In genomic region chr7:100983451-100984187, GRCh38 we compare ENCODE assay signal across 17 cellular contexts. TPM values are rescaled to one million over a fixed set of nuclear protein-coding genes. Genes with fewer than 3 reads are reported as not detected.
DNase-seq lines count a peak whose midpoint lies in the region; ATAC-seq, FAIRE-seq and TF ChIP-seq lines count a peak whose summit lies in the region.
"Had no signal": no experiment of that assay in that cellular context is flagged by ENCODE, and none has a peak within 500 bp of the region (broad histone marks: within the 10 kb centered on the region; RNA-seq: fewer than 3 reads in every experiment).

No MANE protein-coding gene starts in this region.

- peaks cover 29% of the 10 kb centered on the region for H3K4me1 ChIP-seq in A549
- H3K4me1 ChIP-seq in mesenchymal stem cell (ENCODE audit: control insufficient read depth, insufficient read depth, low read depth, low read length) = no peaks in the 10 kb centered on the region
- H3K4me1 ChIP-seq in naive thymus-derived CD4-positive, alpha-beta T cell (ENCODE audit: control insufficient read depth in 2 of 2, insufficient read depth in 2 of 2, low read length in 2 of 2) = no peaks in the 10 kb centered on the region
- H3K4me1 ChIP-seq: right atrium auricular region, tibial nerve had no signal

- peak overlapping the region; percentile 42 for H3K9ac ChIP-seq in mesenchymal stem cell (ENCODE audit: low read length)

- H3K27ac ChIP-seq in A549 (peak overlapping the region; percentile 59 to 61; a peak in 5 of 6 replicates), mesenchymal stem cell (ENCODE audit: low read length, poor library complexity, severe bottlenecking) (no peak overlapping the region)
- no peak overlapping the region for H3K27ac ChIP-seq in naive thymus-derived CD4-positive, alpha-beta T cell (ENCODE audit: low read depth, low read length)
- H3K27ac ChIP-seq: right atrium auricular region, tibial nerve had no signal

- POLR2A ChIA-PET in A549 (lab: Yijun Ruan, JAX) = no interaction called here
- POLR2A ChIA-PET in naive thymus-derived CD4-positive, alpha-beta T cell (lab: Charles Lee) = no interaction called here

- 12% methylated on average over 8 of the region's 8 CpGs for WGBS in A549 (ENCODE audit: missing lambda C conversion rate)
- WGBS in mesenchymal stem cell = 71% methylated on average over 8 of the region's 8 CpGs

- no peak for TF ChIP-seq CTCF in A549 (IDR thresholded peaks at IDR 0.05)
- TF ChIP-seq CTCF in choroid plexus epithelial cell (conservative IDR thresholded peaks at IDR 0.05; ENCODE audit: low read depth, low read length) = no peak

- intact Hi-C loops in naive thymus-derived CD4-positive, alpha-beta T cell (cut with micrococcal nuclease) = no loop called here

- no peak overlapping the region for H2AFZ ChIP-seq in mesenchymal stem cell (ENCODE audit: low read depth, low read length)

- 0 out of 5 replicates have a peak, but pooled peaks of 1 of the 2 experiments have one; percentile 33 for TF ChIP-seq EP300 in A549 (IDR thresholded peaks at IDR 0.05)

- TF ChIP-seq RAD21 in A549 (conservative IDR thresholded peaks at IDR 0.05 in 1 of 2, IDR thresholded peaks at IDR 0.05 in 1 of 2) = no peak

- no peak overlapping the region for H3K23ac ChIP-seq in mesenchymal stem cell (ENCODE audit: low read length in 2 of 2)

- ATAC-seq in A549 = peak; percentile 94 to 95
- no peak for ATAC-seq in naive thymus-derived CD4-positive, alpha-beta T cell
- ATAC-seq in GM21619 (IDR thresholded peaks at IDR 0.05; ENCODE audit: unreplicated experiment) = no peak

- H3K27me3 Mint-ChIP-seq in naive thymus-derived CD4-positive, alpha-beta T cell = peaks cover 0 to 16% (median 6%) of the 10 kb centered on the region in 5 donors

- H3K18ac ChIP-seq in mesenchymal stem cell (ENCODE audit: low read depth in 1 of 2, low read length in 2 of 2) = no peak overlapping the region

- no peak overlapping the region for H3K4me3 ChIP-seq in A549
- no peak overlapping the region for H3K4me3 ChIP-seq in choroid plexus epithelial cell (ENCODE audit: low read depth, low read length)
- no peak overlapping the region for H3K4me3 ChIP-seq in mesenchymal stem cell (ENCODE audit: insufficient read depth in 1 of 2, low read depth in 1 of 2, low read length in 2 of 2)
- H3K4me3 ChIP-seq in naive thymus-derived CD4-positive, alpha-beta T cell (ENCODE audit: low read length) = no peak overlapping the region
- H3K4me3 ChIP-seq: right atrium auricular region, tibial nerve had no signal

- H2BK5ac ChIP-seq in mesenchymal stem cell (ENCODE audit: low read depth, low read length, poor library complexity, severe bottlenecking) = no peak overlapping the region

- peaks cover 0 to 3% (median 0%) of the 10 kb centered on the region in 5 donors for H3K36me3 Mint-ChIP-seq in naive thymus-derived CD4-positive, alpha-beta T cell
- H3K36me3 Mint-ChIP-seq: activated naive CD4-positive, alpha-beta T cell treated with anti-CD3 and anti-CD28 coated beads, Interleukin-2, amount 10 ng/mL, durations not matched to agents 7 days and 5 days had no signal

- no peak overlapping the region for H4K8ac ChIP-seq in mesenchymal stem cell (ENCODE audit: low read length)

- no peak overlapping the region for H3K4ac ChIP-seq in mesenchymal stem cell (ENCODE audit: low read depth in 1 of 2, low read length in 2 of 2)

- peaks cover 0 to 2% (median 0%) of the 10 kb centered on the region in 11 donors for H3K9me3 Mint-ChIP-seq in naive thymus-derived CD4-positive, alpha-beta T cell

- no peak for TF ChIP-seq POLR2A in A549 (IDR thresholded peaks at IDR 0.05; ENCODE audit: low read length)

- H3K36me3 ChIP-seq in mesenchymal stem cell (ENCODE audit: control insufficient read depth in 1 of 2, insufficient read depth in 2 of 2, low read depth in 1 of 2, low read length in 2 of 2) = no peaks in the 10 kb centered on the region
- no peaks in the 10 kb centered on the region for H3K36me3 ChIP-seq in naive thymus-derived CD4-positive, alpha-beta T cell (ENCODE audit: control insufficient read depth in 2 of 3, insufficient read depth in 3 of 3, low read length in 3 of 3)
- H3K36me3 ChIP-seq: right atrium auricular region, tibial nerve had no signal

- H2BK12ac ChIP-seq in mesenchymal stem cell (ENCODE audit: low read length in 2 of 2) = no peak overlapping the region

- H3K4me2 ChIP-seq in A549 (peak overlapping the region; percentile 35; the same call in 2 of the 3 replicates), mesenchymal stem cell (ENCODE audit: low read length, poor library complexity, severe bottlenecking) (no peak overlapping the region)

- H3K9me3 ChIP-seq in A549 = no peaks in the 10 kb centered on the region
- no peaks in the 10 kb centered on the region for H3K9me3 ChIP-seq in mesenchymal stem cell (ENCODE audit: control insufficient read depth, low read length)
- no peaks in the 10 kb centered on the region for H3K9me3 ChIP-seq in naive thymus-derived CD4-positive, alpha-beta T cell (ENCODE audit: control insufficient read depth in 2 of 3, low read length in 3 of 3)
- H3K9me3 ChIP-seq: right atrium auricular region, tibial nerve had no signal

- CTCF ChIA-PET in A549 (lab: Yijun Ruan, JAX) = interaction anchor here (1.0 kb wide), 1 partner anchor 8 kb away, joined by 3 read pairs; no protein-coding TSS in a partner anchor
- CTCF ChIA-PET in naive thymus-derived CD4-positive, alpha-beta T cell (lab: Charles Lee) = no interaction called here

- DNase-seq in A549 (ENCODE audit: low read depth in 1 of 2, low spot score in 1 of 2) = peak in 1 of 2 experiments; percentile 91
- peak; percentile 96 for DNase-seq in HT-29 (ENCODE audit: low spot score)
- DNase-seq in choroid plexus epithelial cell (ENCODE audit: low read depth) = peak; percentile 46
- DNase-seq in mesenchymal stem cell = peak; percentile 92
- no peak for DNase-seq in NCI-H2196 (lab: John Stamatoyannopoulos, UW; ENCODE audit: unreplicated experiment)
- DNase-seq in naive thymus-derived CD4-positive, alpha-beta T cell = no peak
- no peak for DNase-seq in HuH-7 (ENCODE audit: low spot score)
- DNase-seq: activated CD4-positive, alpha-beta T cell treated with anti-CD3 and anti-CD28 coated beads, Interleukin-2, amount 50 U/mL, for 4 hours; activated naive CD4-positive, alpha-beta T cell treated with anti-CD3 and anti-CD28 coated beads, Interleukin-2, amount 10 ng/mL, durations not matched to agents 7 days and 5 days; dermis blood vessel endothelial cell; NCI-H1694; NK-92 treated with Interleukin-12 subunit alpha and Interleukin-12 subunit beta, amount 100 ng/mL, for 24 hours; T-helper 1 cell had no signal

- no peak overlapping the region for H3K14ac ChIP-seq in mesenchymal stem cell (ENCODE audit: low read length in 2 of 2)

- H2AK5ac ChIP-seq in mesenchymal stem cell (ENCODE audit: low read length, severe bottlenecking) = no peak overlapping the region

- H4K91ac ChIP-seq in mesenchymal stem cell (ENCODE audit: low read length) = no peak overlapping the region

- no peak overlapping the region for H2BK120ac ChIP-seq in mesenchymal stem cell (ENCODE audit: low read depth, low read length)

- no peak for FAIRE-seq in A549 (lab: Jason Lieb, UNC)

- H3K27ac Mint-ChIP-seq in naive thymus-derived CD4-positive, alpha-beta T cell = peak overlapping the region in 1 of 9 donors; percentile 1
- H3K27ac Mint-ChIP-seq: activated naive CD4-positive, alpha-beta T cell treated with anti-CD3 and anti-CD28 coated beads, Interleukin-2, amount 10 ng/mL, durations not matched to agents 7 days and 5 days had no signal

- H3K27me3 ChIP-seq in mesenchymal stem cell (ENCODE audit: control insufficient read depth in 1 of 2, insufficient read depth in 1 of 2, low read length in 2 of 2) = peaks cover 5 to 18% of the 10 kb centered on the region in 2 experiments
- H3K27me3 ChIP-seq in naive thymus-derived CD4-positive, alpha-beta T cell (ENCODE audit: control insufficient read depth in 2 of 2, insufficient read depth in 2 of 2, low read length in 2 of 2) = no peaks in the 10 kb centered on the region
- H3K27me3 ChIP-seq: right atrium auricular region, tibial nerve had no signal

- H2BK15ac ChIP-seq in mesenchymal stem cell (ENCODE audit: low read depth, poor library complexity, severe bottlenecking) = no peak overlapping the region

- no peaks in the 10 kb centered on the region for H3K79me1 ChIP-seq in mesenchymal stem cell (replicated peaks; ENCODE audit: low read length, poor library complexity, severe bottlenecking)

- H3K4me1 Mint-ChIP-seq in naive thymus-derived CD4-positive, alpha-beta T cell = no peaks in the 10 kb centered on the region
- H3K4me1 Mint-ChIP-seq: activated naive CD4-positive, alpha-beta T cell treated with anti-CD3 and anti-CD28 coated beads, Interleukin-2, amount 10 ng/mL, durations not matched to agents 7 days and 5 days had no signal

- H3K4me3 Mint-ChIP-seq in naive thymus-derived CD4-positive, alpha-beta T cell = no peak overlapping the region
- H3K4me3 Mint-ChIP-seq: activated naive CD4-positive, alpha-beta T cell treated with anti-CD3 and anti-CD28 coated beads, Interleukin-2, amount 10 ng/mL, durations not matched to agents 7 days and 5 days had no signal

RNA-seq across cellular contexts. Expression of gene MUC12, which starts 14.3 kb away (rescaled TPM):
- 1.2 and 1.8 TPM in 2 replicates for polyA plus RNA-seq in A549 (2011; rRNA removed)
- 6.2 and 8.2 TPM in 2 replicates for polyA plus RNA-seq in A549 (2012; cell fraction: cytosol; rRNA removed)
- 9.4 and 10.5 TPM in 2 replicates for polyA plus RNA-seq in A549 (2012; cell fraction: nucleus; rRNA removed)
- polyA plus RNA-seq in A549 (2017; fragmentation: RNase III; extraction: RNeasy Plus Mini Kit Qiagen cat#74134 plus additional on column Dnase treatment) = 2.0 to 2.7 TPM (median 2.4 TPM) in 3 replicates
- 0.95 and 1.2 TPM in 2 replicates for polyA minus RNA-seq in A549 (2011; rRNA and poly(A)+ RNA removed)
- 19.2 and 29.8 TPM in 2 replicates for total RNA-seq in HT-29 (2014; rRNA removed; shearing (Covaris generic))
- 11.3 TPM for polyA plus RNA-seq in mesenchymal stem cell (2013, experiment 1 of 2)
- polyA plus RNA-seq in mesenchymal stem cell (2013, experiment 2 of 2) = 14.2 TPM
- not detected for total RNA-seq in naive thymus-derived CD4-positive, alpha-beta T cell
- polyA plus RNA-seq in naive thymus-derived CD4-positive, alpha-beta T cell = not detected
- total RNA-seq: dermis blood vessel endothelial cell, HT1080, right atrium auricular region, tibial nerve had no signal

RNA-seq across cellular contexts. Expression of gene MUC3A, which starts 34.3 kb away (rescaled TPM):
- polyA plus RNA-seq in A549 (2011; rRNA removed) (4.0 and 4.4 TPM in 2 replicates), A549 (2017; fragmentation: RNase III; extraction: RNeasy Plus Mini Kit Qiagen cat#74134 plus additional on column Dnase treatment) (6.9 to 8.1 TPM (median 7.3 TPM) in 3 replicates)
- polyA plus RNA-seq in A549 (2012; cell fraction: cytosol; rRNA removed) = 14.4 and 16.7 TPM in 2 replicates
- 12.0 and 15.4 TPM in 2 replicates for polyA plus RNA-seq in A549 (2012; cell fraction: nucleus; rRNA removed)
- 5.3 and 5.7 TPM in 2 replicates for polyA minus RNA-seq in A549 (2011; rRNA and poly(A)+ RNA removed)
- 6.9 and 7.3 TPM in 2 replicates for total RNA-seq in HT-29 (2014; rRNA removed; shearing (Covaris generic))
- 0.25 TPM for polyA plus RNA-seq in mesenchymal stem cell (2013, experiment 1 of 2)
- 0.37 TPM for polyA plus RNA-seq in mesenchymal stem cell (2013, experiment 2 of 2)
- total RNA-seq in naive thymus-derived CD4-positive, alpha-beta T cell = not detected
- not detected for polyA plus RNA-seq in naive thymus-derived CD4-positive, alpha-beta T cell
- total RNA-seq: dermis blood vessel endothelial cell, HT1080 had no signal

RNA-seq across cellular contexts. Expression of gene MUC17, which starts 36.3 kb away (rescaled TPM):
- polyA plus RNA-seq in A549 (2011; rRNA removed) = 0.01 and 0.03 TPM in 2 replicates
- under 0.01 TPM in 1 of 2 replicates, not detected in the other for polyA plus RNA-seq in A549 (2012; cell fraction: cytosol; rRNA removed)
- 0.01 and 0.02 TPM in 2 replicates for polyA plus RNA-seq in A549 (2012; cell fraction: nucleus; rRNA removed)
- not detected in 3 replicates for polyA plus RNA-seq in A549 (2017; fragmentation: RNase III; extraction: RNeasy Plus Mini Kit Qiagen cat#74134 plus additional on column Dnase treatment)
- polyA minus RNA-seq in A549 (2011; rRNA and poly(A)+ RNA removed) = 0.04 and 0.05 TPM in 2 replicates
- total RNA-seq in HT-29 (2014; rRNA removed; shearing (Covaris generic)) = 0.23 and 0.44 TPM in 2 replicates
- polyA plus RNA-seq in mesenchymal stem cell (2013, experiment 1 of 2) = not detected
- polyA plus RNA-seq in mesenchymal stem cell (2013, experiment 2 of 2) = not detected
- not detected for total RNA-seq in naive thymus-derived CD4-positive, alpha-beta T cell
- not detected for polyA plus RNA-seq in naive thymus-derived CD4-positive, alpha-beta T cell
- total RNA-seq: dermis blood vessel endothelial cell, HT1080, right atrium auricular region, tibial nerve had no signal

Comparison
In these comparisons a context has a peak if more than half of its experiments do, and no peak if none do; other contexts are left out.
1. ATAC-seq: peak in A549 (2 of 2); none in naive thymus-derived CD4-positive, alpha-beta T cell (single experiment) and GM21619 (single experiment).
2. DNase-seq: peak in HT-29 (single experiment), choroid plexus epithelial cell (single experiment) and mesenchymal stem cell (single experiment); none in NCI-H2196 (single experiment), naive thymus-derived CD4-positive, alpha-beta T cell (0 of 9) and HuH-7 (single experiment).
3. H3K27ac ChIP-seq: peak in A549 (2 of 2); none in mesenchymal stem cell (single experiment) and naive thymus-derived CD4-positive, alpha-beta T cell (single experiment).
4. RNA of gene MUC12, which starts 14.3 kb away (total RNA-seq): 19.2 to 29.8 TPM in HT-29; not detected in naive thymus-derived CD4-positive, alpha-beta T cell; every median in the first group is over 10 times any median in the second.